25 cellular contexts compared by ENCODE assay signal in genomic region chr1:62672029-62672428, GRCh38.
"Had no signal": no experiment of that assay in that cellular context is flagged by ENCODE, and none has a peak within 500 bp of the region (broad histone marks: within the 10 kb centered on the region; RNA-seq: fewer than 3 reads in every experiment).

No MANE protein-coding gene starts in this region.

- ATAC-seq: effector memory CD8-positive, alpha-beta T cell; esophagus mucosa; gastrocnemius medialis; heart right ventricle; left cardiac atrium; left lung; left ventricle myocardium superior; lower lobe of right lung had no signal

- FAIRE-seq: endometrium, keratinocyte had no signal

- H3K27ac ChIP-seq: colonic mucosa, epithelial cell of prostate, esophagus squamous epithelium, gastrocnemius medialis, heart right ventricle, left lung, lower lobe of right lung had no signal

- H3K36me3 ChIP-seq: colonic mucosa, gastrocnemius medialis, left lung, lower lobe of right lung had no signal

- H3K4me3 ChIP-seq: colonic mucosa, esophagus squamous epithelium, gastrocnemius medialis, heart right ventricle, left lung, lower lobe of right lung had no signal

- H3K9me3 ChIP-seq: colonic mucosa, esophagus squamous epithelium, gastrocnemius medialis, heart right ventricle, left lung, lower lobe of right lung had no signal

- H3K4me1 ChIP-seq: colonic mucosa had no signal

- DNase-seq: colonic mucosa; cortex of kidney; effector CD8-positive, alpha-beta T cell; effector memory CD8-positive, alpha-beta T cell; endodermal cell; erythroblast; esophagus squamous epithelium; foreskin fibroblast; foreskin melanocyte; gastrocnemius medialis; glutamatergic neuron; head of caudate nucleus; heart right ventricle; hypothalamus; immature natural killer cell; left cardiac atrium; left lung; left ventricle myocardium superior; lower lobe of right lung; mesendoderm; midbrain had no signal

- H3K27me3 ChIP-seq: colonic mucosa, esophagus squamous epithelium, gastrocnemius medialis, heart right ventricle, left lung had no signal
